In the genomic region with DNA sequence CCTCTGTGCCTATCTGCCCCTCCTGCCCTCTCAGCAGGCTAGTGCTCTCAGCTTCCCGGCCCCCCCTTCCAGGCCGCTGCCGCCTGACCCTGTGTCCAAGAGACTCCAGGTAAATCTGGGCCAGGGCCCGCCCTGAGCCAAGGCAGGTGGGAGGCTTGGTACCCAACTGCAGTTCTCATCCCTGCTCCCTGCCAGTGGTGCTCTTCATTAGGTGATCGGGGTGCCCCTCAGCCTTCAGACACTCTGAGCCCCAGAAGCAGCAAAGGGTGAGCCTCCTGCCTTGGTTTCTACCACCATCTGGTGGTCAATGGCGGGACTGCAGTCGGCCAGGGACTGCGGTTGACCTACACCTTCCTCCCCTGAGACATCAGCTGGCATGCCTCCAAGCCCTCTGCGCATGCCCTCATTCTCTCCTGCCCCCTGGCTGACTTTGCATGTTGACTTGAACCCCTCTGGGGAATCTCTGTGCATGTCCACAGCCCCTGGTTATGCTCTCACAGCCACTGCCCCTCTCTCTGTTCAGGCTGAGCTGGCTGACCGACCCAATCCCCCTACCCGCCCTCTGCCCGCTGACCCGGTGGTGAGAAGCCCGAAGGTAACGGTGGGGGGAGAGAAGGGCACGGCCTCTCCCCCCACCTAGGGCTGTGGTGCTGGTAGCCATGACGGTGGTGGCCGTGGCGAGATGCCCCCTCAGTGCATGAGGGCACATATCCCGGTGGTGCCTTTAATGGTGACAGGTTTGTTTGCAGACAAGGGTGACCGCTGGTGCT, we compare ENCODE assay signal across 8 cellular contexts. TPM values are rescaled to one million over a fixed set of nuclear protein-coding genes. Genes with fewer than 3 reads are reported as not detected.
DNase-seq lines count a peak whose midpoint lies in the region; ATAC-seq and TF ChIP-seq lines count a peak whose summit lies in the region.

No MANE protein-coding gene starts in this region.

- H3K27ac ChIP-seq in caudate nucleus (ENCODE audit: low read depth, low read length): no peak overlapping the region

- TF ChIP-seq CTCF in GM10248 (IDR thresholded peaks at IDR 0.05; ENCODE audit: control extremely low read depth, extremely low read depth, low read depth, missing control alignments): peak; percentile 94

- DNase-seq in GM10248 (ENCODE audit: extremely low spot score): peak; percentile 90
- peak; percentile 45 for DNase-seq in NCI-H510A (lab: John Stamatoyannopoulos, UW)
- DNase-seq in activated CD4-positive, CD25-positive, alpha-beta regulatory T cell treated with anti-CD3 and anti-CD28 coated beads, Interleukin-2, amount 50 U/mL, for 72 hours: peak; percentile 99
- DNase-seq in caudate nucleus (lab: John Stamatoyannopoulos, UW): peak in 53 of 61 donors; percentile 14 to 79 (median 56)
- DNase-seq in left colon: peak; percentile 84 to 95
- DNase-seq in stimulated activated CD4-positive, alpha-beta T cell treated with anti-CD3 and anti-CD28 coated beads, Interleukin-4, amount 100 ng/mL, for 1 hour: peak; percentile 95
- DNase-seq in foreskin melanocyte: no peak

- ATAC-seq in HG03342 (IDR thresholded peaks at IDR 0.05; ENCODE audit: unreplicated experiment) (peak; percentile 42), left colon (peak; percentile 33)

- CTCF ChIA-PET in GM10248 (lab: Yijun Ruan, JAX): interaction anchor here (0.6 to 16.0 kb wide), 38 partner anchors 8 to 581 kb away, joined by 3 to 285 read pairs (median 4); a partner anchor contains a TSS

- intact Hi-C loops in left colon (cut with DNase I, micrococcal nuclease): no loop called here

- POLR2A ChIA-PET in GM10248 (lab: Yijun Ruan, JAX): interaction anchor here (0.6 kb wide), 1 partner anchor 597 kb away, joined by 3 read pairs; no protein-coding TSS in a partner anchor

RNA-seq across cellular contexts. Expression of a gene that starts 2.0 kb away (rescaled TPM):
- 10 to 100 TPM; 23.0 to 33.5 TPM for total RNA-seq in left colon

RNA-seq across cellular contexts. Expression of a gene that starts 10.4 kb away (rescaled TPM):
- total RNA-seq in left colon: 100 to 1,000 TPM in 1 of 2 donors, 10 to 100 TPM in 1; 88.9 to 160 TPM

RNA-seq across cellular contexts. Expression of a gene that starts 17.1 kb away (rescaled TPM):
- total RNA-seq in left colon: 10 to 100 TPM in 1 of 2 donors, 1 to 10 TPM in 1; 7.7 to 23.1 TPM

RNA-seq across cellular contexts. Expression of a gene that starts 27.9 kb away (rescaled TPM):
- under 1 TPM in 1 of 2 donors, not detected in 1; 0.21 TPM for total RNA-seq in left colon

RNA-seq across cellular contexts. Expression of a gene that starts 28.0 kb away (rescaled TPM):
- total RNA-seq in left colon: 1 to 10 TPM; 1.5 to 3.6 TPM
